Comparison of ENCODE assay signal across 8 cellular contexts in the genomic region with DNA sequence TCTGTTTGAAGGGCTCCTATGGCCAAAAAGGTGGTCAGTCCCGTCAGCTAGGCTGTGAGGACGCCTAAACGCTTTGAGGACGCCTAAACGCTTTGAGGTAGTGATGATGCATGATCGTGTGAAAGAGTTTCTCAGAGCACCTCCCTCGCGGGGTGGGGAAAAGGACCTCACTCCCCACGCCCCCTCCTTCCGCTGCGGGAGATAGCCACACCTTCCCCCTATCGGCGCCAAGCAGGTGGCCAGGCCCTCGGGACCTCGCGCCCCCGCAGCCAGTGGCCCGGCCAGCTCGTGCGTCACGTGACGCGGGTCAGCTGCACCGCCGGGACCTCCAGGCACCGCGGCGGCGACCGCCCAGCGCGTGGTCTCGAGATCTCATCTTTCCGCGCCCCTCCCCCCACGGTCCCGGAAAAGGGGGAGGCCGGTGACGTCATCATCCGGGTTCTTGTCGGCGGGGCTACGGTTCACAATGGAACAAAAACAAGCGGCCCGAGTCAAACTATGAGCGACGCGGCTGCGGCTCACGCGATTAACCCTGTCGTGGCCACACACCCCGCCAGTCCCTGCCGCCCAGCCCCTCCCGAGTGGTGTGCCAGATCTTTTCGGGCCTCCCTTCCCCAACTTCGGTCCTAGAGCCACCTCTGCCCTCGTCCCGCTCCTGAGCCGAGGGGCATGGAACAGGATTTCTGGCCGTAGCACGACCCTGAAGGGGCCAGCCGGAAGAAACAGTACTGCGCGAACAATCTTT. TPM values are rescaled to one million over a fixed set of nuclear protein-coding genes. Genes with fewer than 3 reads are reported as not detected.
DNase-seq lines count a peak whose midpoint lies in the region; FAIRE-seq and TF ChIP-seq lines count a peak whose summit lies in the region.

No MANE protein-coding gene starts in this region.

- H3K36me3 ChIP-seq in neuron (ENCODE audit: insufficient read depth, low read length), result no peaks in the 10 kb centered on the region

- no peak; the same call in 1 of the 2 replicates for TF ChIP-seq CTCF in HFFc6 (IDR thresholded peaks at IDR 0.05)

- CTCF ChIA-PET in activated naive CD4-positive, alpha-beta T cell treated with anti-CD3 and anti-CD28 coated beads, Interleukin-2, amount 10 ng/mL, durations not matched to agents 7 days and 5 days (lab: Charles Lee), result interaction anchor here (0.9 to 1.6 kb wide), 2 partner anchors 31 to 151 kb away, joined by 3 to 4 read pairs; no protein-coding TSS in a partner anchor

- peaks cover 3% of the 10 kb centered on the region; the same call in 1 of the 2 replicates for H3K27me3 Mint-ChIP-seq in HFFc6 (ENCODE audit: insufficient read depth)
- H3K27me3 Mint-ChIP-seq in activated naive CD4-positive, alpha-beta T cell treated with anti-CD3 and anti-CD28 coated beads, Interleukin-2, amount 10 ng/mL, durations not matched to agents 7 days and 5 days, result no peaks in the 10 kb centered on the region

- no peaks in the 10 kb centered on the region for H3K9me3 Mint-ChIP-seq in HFFc6
- no peaks in the 10 kb centered on the region for H3K9me3 Mint-ChIP-seq in activated naive CD4-positive, alpha-beta T cell treated with anti-CD3 and anti-CD28 coated beads, Interleukin-2, amount 10 ng/mL, durations not matched to agents 7 days and 5 days

- in situ Hi-C loops in SK-MEL-5 (cut with HindIII; ENCODE audit: low pct_unique_long_range_greater_than_20kb, low sequenced_read_pairs), result no loop called here

- H3K4me3 Mint-ChIP-seq in HFFc6, result peak overlapping the region; percentile 96
- peak overlapping the region; percentile 90 for H3K4me3 Mint-ChIP-seq in activated naive CD4-positive, alpha-beta T cell treated with anti-CD3 and anti-CD28 coated beads, Interleukin-2, amount 10 ng/mL, durations not matched to agents 7 days and 5 days

- peak overlapping the region; percentile 64 for H3K4me3 ChIP-seq in neuron (ENCODE audit: low read length)

- peaks cover 13% of the 10 kb centered on the region; the same call in 1 of the 2 replicates for H3K36me3 Mint-ChIP-seq in HFFc6 (ENCODE audit: low read depth)
- H3K36me3 Mint-ChIP-seq in activated naive CD4-positive, alpha-beta T cell treated with anti-CD3 and anti-CD28 coated beads, Interleukin-2, amount 10 ng/mL, durations not matched to agents 7 days and 5 days, result peaks cover 9% of the 10 kb centered on the region

- peaks cover 13% of the 10 kb centered on the region for H3K4me1 ChIP-seq in neuron (ENCODE audit: insufficient read depth, low read length)

- peak overlapping the region; percentile 99 for H3K27ac Mint-ChIP-seq in HFFc6
- peak overlapping the region; percentile 100 for H3K27ac Mint-ChIP-seq in activated naive CD4-positive, alpha-beta T cell treated with anti-CD3 and anti-CD28 coated beads, Interleukin-2, amount 10 ng/mL, durations not matched to agents 7 days and 5 days

- H3K9me3 ChIP-seq in neuron (ENCODE audit: low read length), result no peaks in the 10 kb centered on the region

- H3K27me3 ChIP-seq in neuron (ENCODE audit: insufficient read depth, low read length), result no peaks in the 10 kb centered on the region

- DNase-seq in GM04504 (ENCODE audit: low read depth) (peak; percentile 93), HFFc6 (peak; percentile 91), NAMALWA (ENCODE audit: low spot score) (peak; percentile 94), SK-MEL-5 (ENCODE audit: low read depth, low spot score) (peak; percentile 92), frontal cortex (ENCODE audit: low spot score in 2 of 2) (peak; percentile 56 to 87), stromal cell of bone marrow (ENCODE audit: low read depth) (peak; percentile 91)
- peak; percentile 94 for DNase-seq in activated naive CD4-positive, alpha-beta T cell treated with anti-CD3 and anti-CD28 coated beads, Interleukin-2, amount 10 ng/mL, durations not matched to agents 7 days and 5 days

- no peak for FAIRE-seq in frontal cortex (lab: Jason Lieb, UNC)

- H3K4me1 Mint-ChIP-seq in HFFc6 (ENCODE audit: low read depth), result peaks cover 20% of the 10 kb centered on the region
- peaks cover 24% of the 10 kb centered on the region for H3K4me1 Mint-ChIP-seq in activated naive CD4-positive, alpha-beta T cell treated with anti-CD3 and anti-CD28 coated beads, Interleukin-2, amount 10 ng/mL, durations not matched to agents 7 days and 5 days

- H2AFZ ChIP-seq in neuron (ENCODE audit: low read depth, low read length), result no peak overlapping the region

RNA-seq across cellular contexts. Expression of a gene that starts 0.7 kb away (rescaled TPM):
- 10 to 100 TPM; 54.1 to 73.0 (median 60.9) TPM for total RNA-seq in HFFc6 (2021; fragmentation: NEBNext Ultra II Directional; extraction: Animal tissue kit (Norgen Biotek cat#: 25700))
- total RNA-seq in SK-MEL-5 (2014; rRNA removed; shearing (Covaris generic)), result 78.9 and 92.2 TPM in 2 replicates
- 26.3 and 39.1 TPM in 2 replicates for polyA plus RNA-seq in SK-MEL-5 (2015; cell fraction: cytosol; rRNA removed)
- 20.3 and 23.1 TPM in 2 replicates for polyA plus RNA-seq in SK-MEL-5 (2015; cell fraction: nucleus; rRNA removed)
- 174 TPM for total RNA-seq in frontal cortex

Comparison
In these comparisons a context has a peak if more than half of its experiments do, and no peak if none do; other contexts are left out.
1. Peak in every context shown above with its lines: DNase-seq and H3K4me3 ChIP-seq.